In the genomic region with DNA sequence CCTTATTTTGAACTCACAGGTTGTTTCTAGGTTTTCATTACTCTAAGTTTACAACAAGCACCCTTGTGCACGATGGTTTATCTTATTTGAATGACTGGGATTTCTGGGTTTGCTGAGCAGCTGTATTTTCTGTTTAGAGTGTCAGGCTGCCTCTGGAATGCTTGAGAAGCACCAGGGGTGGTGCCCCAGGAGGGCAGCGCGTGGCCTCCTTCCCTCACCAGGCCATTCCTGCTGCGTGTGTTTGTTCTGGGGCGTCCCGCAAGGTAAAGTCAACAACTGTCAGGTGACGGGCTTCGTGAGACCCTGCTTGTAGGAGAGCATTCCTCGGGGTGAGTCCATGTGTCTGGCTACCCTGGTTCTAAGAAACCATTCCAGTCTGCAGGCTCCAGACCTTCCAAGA, we compare ENCODE assay signal across 1 cellular context.
TF ChIP-seq lines count a peak whose summit lies in the region.

No MANE protein-coding gene starts in this region.

TF ChIP-seq in H1, 55 proteins besides CTCF, POLR2A, EP300 and RAD21:
- TF ChIP-seq KDM5A (IDR thresholded peaks at IDR 0.05; ENCODE audit: low read length), result no peak
- TF ChIP-seq, protein P1, sequence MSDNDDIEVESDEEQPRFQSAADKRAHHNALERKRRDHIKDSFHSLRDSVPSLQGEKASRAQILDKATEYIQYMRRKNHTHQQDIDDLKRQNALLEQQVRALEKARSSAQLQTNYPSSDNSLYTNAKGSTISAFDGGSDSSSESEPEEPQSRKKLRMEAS (IDR thresholded peaks at IDR 0.05), result peak; percentile 48; the same call in 1 of the 2 replicates
- 0 out of 2 replicates have a peak, but pooled peaks have one; percentile 51 for TF ChIP-seq TCF12 (IDR thresholded peaks at IDR 0.05; ENCODE audit: low read depth, low read length)
- TF ChIP-seq TEAD4 (IDR thresholded peaks at IDR 0.05; ENCODE audit: low read depth, low read length), result 0 out of 2 replicates have a peak, but pooled peaks have one; percentile 41
- TF ChIP-seq USF2 (IDR thresholded peaks at IDR 0.05; ENCODE audit: low read length), result peak; percentile 51; the same call in 1 of the 2 replicates
